Comparison of ENCODE assay signal across 21 cellular contexts in the genomic region with DNA sequence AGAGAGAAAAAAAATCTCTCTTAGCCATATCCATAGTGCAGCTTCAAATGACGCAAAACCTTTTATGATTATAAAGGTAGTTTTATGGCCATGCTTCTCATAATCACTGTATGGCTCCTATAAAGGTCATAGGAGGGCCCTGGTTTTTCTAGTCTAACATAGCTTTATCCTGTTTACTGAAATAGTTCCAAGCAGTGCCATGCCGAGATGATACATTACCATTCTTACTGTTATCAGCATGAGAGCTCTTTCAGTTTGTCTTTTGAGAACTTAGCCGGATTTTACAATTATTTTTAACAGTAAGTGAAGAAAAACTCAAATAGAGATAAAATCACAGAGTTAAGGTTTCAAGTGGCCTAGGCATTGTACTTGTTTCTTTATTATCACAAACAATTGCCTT. TPM values are rescaled to one million over a fixed set of nuclear protein-coding genes. Genes with fewer than 3 reads are reported as not detected.
"Had no signal": no experiment of that assay in that cellular context is flagged by ENCODE, and none has a peak within 500 bp of the region (broad histone marks: within the 10 kb centered on the region; RNA-seq: fewer than 3 reads in every experiment).

No MANE protein-coding gene starts in this region.

- DNase-seq: activated CD4-positive, alpha-beta T cell treated with anti-CD3 and anti-CD28 coated beads, Interleukin-2, amount 50 U/mL, for 1 hour; activated CD8-positive, alpha-beta memory T cell treated with anti-CD3 and anti-CD28 coated beads, Interleukin-2, amount 50 U/mL, for 4 hours; activated effector memory CD4-positive, alpha-beta T cell treated with anti-CD3 and anti-CD28 coated beads, Interleukin-2, amount 50 U/mL, for 16 hours; activated naive CD4-positive, alpha-beta T cell treated with anti-CD3 and anti-CD28 coated beads, Interleukin-2, amount 50 U/mL, for 16 hours; activated T-cell treated with anti-CD3 and anti-CD28 coated beads, Interleukin-2, amount 50 U/mL, for 72 hours; heart right ventricle; immature natural killer cell; naive thymus-derived CD4-positive, alpha-beta T cell; stimulated activated CD4-positive, alpha-beta T cell treated with anti-CD3 and anti-CD28 coated beads, Interleukin-4, amount 100 ng/mL, for 24 hours; stomach; T-helper 9 cell; trophoblast cell had no signal

- H3K27me3 Mint-ChIP-seq: central memory CD8-positive, alpha-beta T cell; memory B cell; naive thymus-derived CD4-positive, alpha-beta T cell had no signal

- H3K27ac ChIP-seq: ascending aorta, coronary artery, heart right ventricle, parathyroid adenoma, stomach, vagina had no signal

- H3K79me2 ChIP-seq: parathyroid adenoma had no signal

- H3K4me3 ChIP-seq: ascending aorta, coronary artery, heart right ventricle, stomach, vagina had no signal

- H3K9me3 ChIP-seq: ascending aorta, heart right ventricle, stomach, vagina had no signal

- H3K4me1 Mint-ChIP-seq: central memory CD8-positive, alpha-beta T cell; immature natural killer cell; memory B cell; naive thymus-derived CD4-positive, alpha-beta T cell; stimulated activated effector memory CD8-positive, alpha-beta T cell treated with anti-CD3 and anti-CD28 coated beads, Interleukin-12 subunit alpha, Interleukin-12 subunit beta, amount 100 ng/mL, for 72 hours had no signal

- H3K4me1 ChIP-seq: ascending aorta, heart right ventricle, parathyroid adenoma, stomach, vagina had no signal

- H3K27me3 ChIP-seq: ascending aorta, heart right ventricle, stomach, vagina had no signal

- ATAC-seq: activated CD4-positive, CD25-positive, alpha-beta regulatory T cell treated with anti-CD3 and anti-CD28 coated beads, Interleukin-2, amount 50 U/mL, for 24 hours; activated T-cell treated with anti-CD3 and anti-CD28 coated beads, Interleukin-2, amount 50 U/mL, for 72 hours; heart right ventricle; naive thymus-derived CD4-positive, alpha-beta T cell; sciatic nerve; stimulated activated effector memory CD8-positive, alpha-beta T cell treated with anti-CD3 and anti-CD28 coated beads, Interleukin-12 subunit alpha, Interleukin-12 subunit beta, amount 100 ng/mL, for 72 hours had no signal

- H3K27ac Mint-ChIP-seq: activated T-cell treated with anti-CD3 and anti-CD28 coated beads, Interleukin-2, amount 50 U/mL, for 72 hours; immature natural killer cell; memory B cell; naive thymus-derived CD4-positive, alpha-beta T cell; stimulated activated effector memory CD8-positive, alpha-beta T cell treated with anti-CD3 and anti-CD28 coated beads, Interleukin-12 subunit alpha, Interleukin-12 subunit beta, amount 100 ng/mL, for 72 hours had no signal

- H3K9me3 Mint-ChIP-seq: memory B cell had no signal

- H3K36me3 ChIP-seq: ascending aorta, heart right ventricle, stomach, vagina had no signal

- H3K36me3 Mint-ChIP-seq: immature natural killer cell; memory B cell; naive thymus-derived CD4-positive, alpha-beta T cell; stimulated activated effector memory CD8-positive, alpha-beta T cell treated with anti-CD3 and anti-CD28 coated beads, Interleukin-12 subunit alpha, Interleukin-12 subunit beta, amount 100 ng/mL, for 72 hours had no signal

- H3K4me3 Mint-ChIP-seq: activated T-cell treated with anti-CD3 and anti-CD28 coated beads, Interleukin-2, amount 50 U/mL, for 72 hours; central memory CD8-positive, alpha-beta T cell; immature natural killer cell; memory B cell; naive thymus-derived CD4-positive, alpha-beta T cell; stimulated activated effector memory CD8-positive, alpha-beta T cell treated with anti-CD3 and anti-CD28 coated beads, Interleukin-12 subunit alpha, Interleukin-12 subunit beta, amount 100 ng/mL, for 72 hours had no signal

- H2AFZ ChIP-seq: parathyroid adenoma had no signal

RNA-seq across cellular contexts. Expression of a gene that starts 35.2 kb away (rescaled TPM):
- total RNA-seq: activated T-cell treated with anti-CD3 and anti-CD28 coated beads, Interleukin-2, amount 50 U/mL, for 72 hours; naive thymus-derived CD4-positive, alpha-beta T cell had no signal
- polyA plus RNA-seq: heart right ventricle; immature natural killer cell; naive thymus-derived CD4-positive, alpha-beta T cell had no signal
